In the genomic region with DNA sequence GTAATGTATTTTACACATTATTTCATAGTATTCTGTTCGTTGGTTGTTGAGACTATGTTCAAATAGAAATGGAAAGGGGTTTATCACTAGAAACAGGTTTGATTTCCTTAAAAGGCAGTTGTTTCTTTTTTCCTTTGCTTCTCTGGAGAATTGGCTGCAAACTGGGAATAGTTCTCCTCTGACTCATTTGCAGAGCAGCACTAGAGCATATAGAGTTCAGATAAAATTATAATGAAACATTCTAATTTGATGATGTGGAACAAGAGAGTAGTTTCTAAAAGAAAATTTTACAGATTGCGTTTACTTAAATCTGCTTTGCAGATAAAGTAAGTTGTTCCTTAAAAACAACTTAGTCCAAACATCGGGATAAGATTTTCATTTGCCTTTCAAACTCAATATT, we compare ENCODE assay signal across 10 cellular contexts. TPM values are rescaled to one million over a fixed set of nuclear protein-coding genes. Genes with fewer than 3 reads are reported as not detected.
DNase-seq lines count a peak whose midpoint lies in the region; ATAC-seq and TF ChIP-seq lines count a peak whose summit lies in the region.
"Had no signal": no experiment of that assay in that cellular context is flagged by ENCODE, and none has a peak within 500 bp of the region (broad histone marks: within the 10 kb centered on the region; RNA-seq: fewer than 3 reads in every experiment).

No MANE protein-coding gene starts in this region.

- H3K36me3 ChIP-seq in PC-3 (ENCODE audit: low read depth, low read length): no peaks in the 10 kb centered on the region

- peaks cover 9 to 22% of the 10 kb centered on the region in 2 donors for H3K27me3 Mint-ChIP-seq in T-cell
- no peaks in the 10 kb centered on the region for H3K27me3 Mint-ChIP-seq in glutamatergic neuron (ENCODE audit: unreplicated experiment)

- TF ChIP-seq CTCF in AG09319 (IDR thresholded peaks at IDR 0.05; ENCODE audit: low read depth, low read length) (no peak), PC-3 (conservative IDR thresholded peaks at IDR 0.05; ENCODE audit: low read depth, low read length) (no peak), omental fat pad (IDR thresholded peaks at IDR 0.05) (no peak), glutamatergic neuron (IDR thresholded peaks at IDR 0.05; ENCODE audit: partially characterized antibody, unreplicated experiment) (no peak)

- H3F3A ChIP-seq in PC-3 (ENCODE audit: low read length, unreplicated experiment): no peaks in the 10 kb centered on the region

- no TSS peak for BruUV-seq in PC-3 (replicated peaks; lab: Mats Ljungman, UMichigan)

- peaks cover 19% of the 10 kb centered on the region for H3K4me1 ChIP-seq in PC-3 (ENCODE audit: insufficient read depth, low read length)

- POLR2A ChIA-PET in PC-3 (lab: Charles Lee; ENCODE audit: unreplicated experiment): no interaction called here
- POLR2A ChIA-PET in T-cell (lab: Charles Lee): no interaction called here

- no peak overlapping the region for H3K27ac ChIP-seq in PC-3 (ENCODE audit: low read length)

- intact Hi-C loops in PC-3 (cut with micrococcal nuclease): no loop called here

- no peak overlapping the region for H2AFZ ChIP-seq in PC-3 (ENCODE audit: low read length)

- ATAC-seq in PC-3 (peak; percentile 86), omental fat pad (ENCODE audit: low FRiP score) (peak; percentile 82), T-cell (replicated peaks in 1 of 4) (no peak), HG02763 (IDR thresholded peaks at IDR 0.05; ENCODE audit: unreplicated experiment) (no peak), HG03521 (IDR thresholded peaks at IDR 0.05; ENCODE audit: unreplicated experiment) (no peak)

- no peak overlapping the region for H3K4me3 Mint-ChIP-seq in T-cell
- no peak overlapping the region for H3K4me3 Mint-ChIP-seq in glutamatergic neuron (ENCODE audit: unreplicated experiment)
- H3K4me3 Mint-ChIP-seq: activated CD4-positive, alpha-beta T cell treated with anti-CD3 and anti-CD28 coated beads, Interleukin-2, amount 10 ng/mL, durations not matched to agents 24 days and 14 days; memory B cell had no signal

- no peaks in the 10 kb centered on the region for H3K79me2 ChIP-seq in PC-3 (ENCODE audit: low read length)

- H3K4me1 Mint-ChIP-seq in T-cell: no peaks in the 10 kb centered on the region
- H3K4me1 Mint-ChIP-seq in glutamatergic neuron (ENCODE audit: low read depth, unreplicated experiment): no peaks in the 10 kb centered on the region
- H3K4me1 Mint-ChIP-seq: activated CD4-positive, alpha-beta T cell treated with anti-CD3 and anti-CD28 coated beads, Interleukin-2, amount 10 ng/mL, durations not matched to agents 24 days and 14 days; memory B cell had no signal

- no peaks in the 10 kb centered on the region for H3K9me3 ChIP-seq in PC-3 (ENCODE audit: low read length)

- no peaks in the 10 kb centered on the region for H4K20me1 ChIP-seq in PC-3 (ENCODE audit: low read length)

- H3K27me3 ChIP-seq in PC-3 (ENCODE audit: low read length): no peaks in the 10 kb centered on the region

- H3K4me3 ChIP-seq in PC-3 (ENCODE audit: low read length): peak overlapping the region; percentile 24; the same call in 1 of the 2 replicates

- H3K9ac ChIP-seq in PC-3 (ENCODE audit: low read length): no peak overlapping the region

- H3K9me2 ChIP-seq in PC-3 (replicated peaks; ENCODE audit: low read length): no peaks in the 10 kb centered on the region

- DNase-seq in AG09319 (ENCODE audit: extremely low read depth, low read depth) (peak; percentile 68), PC-3 (peak; percentile 77), fibroblast of gingiva (ENCODE audit: low read depth) (peak; percentile 68), omental fat pad (ENCODE audit: low spot score) (no peak), T-cell (no peak), glutamatergic neuron (no peak)
- DNase-seq: activated CD4-positive, alpha-beta T cell treated with anti-CD3 and anti-CD28 coated beads, Interleukin-2, amount 10 ng/mL, durations not matched to agents 24 days and 14 days had no signal

- H3K4me2 ChIP-seq in PC-3 (ENCODE audit: low read length): peak overlapping the region; percentile 71

- H3K27ac Mint-ChIP-seq in T-cell (no peak overlapping the region), glutamatergic neuron (ENCODE audit: unreplicated experiment) (no peak overlapping the region)
- H3K27ac Mint-ChIP-seq: activated CD4-positive, alpha-beta T cell treated with anti-CD3 and anti-CD28 coated beads, Interleukin-2, amount 10 ng/mL, durations not matched to agents 24 days and 14 days; memory B cell had no signal

- no peaks in the 10 kb centered on the region for H3K36me3 Mint-ChIP-seq in T-cell
- H3K36me3 Mint-ChIP-seq in glutamatergic neuron (ENCODE audit: unreplicated experiment): no peaks in the 10 kb centered on the region
- H3K36me3 Mint-ChIP-seq: memory B cell had no signal

- H3K9me3 Mint-ChIP-seq in T-cell (no peaks in the 10 kb centered on the region), glutamatergic neuron (ENCODE audit: unreplicated experiment) (no peaks in the 10 kb centered on the region)
- H3K9me3 Mint-ChIP-seq: activated CD4-positive, alpha-beta T cell treated with anti-CD3 and anti-CD28 coated beads, Interleukin-2, amount 10 ng/mL, durations not matched to agents 24 days and 14 days; memory B cell had no signal

- CTCF ChIA-PET in PC-3 (lab: Charles Lee): no interaction called here
- CTCF ChIA-PET in T-cell (lab: Charles Lee): interaction anchor here in 1 of 2 donors (0.5 kb wide), 1 partner anchor 146 kb away, joined by 3 read pairs; no protein-coding TSS in a partner anchor

RNA-seq across cellular contexts. Expression of gene SYNPO2, which starts 29.7 kb away (rescaled TPM):
- total RNA-seq in PC-3 (2014; rRNA removed) (0.04 and 0.06 TPM in 2 replicates), omental fat pad (10 to 100 TPM; 23.3 to 72.0 (median 41.3) TPM), T-cell (1 to 10 TPM in 3 of 5 donors, under 1 TPM in 2; 0.21 to 1.6 (median 1.2) TPM), glutamatergic neuron (ENCODE audit: unreplicated experiment) (2.9 TPM)

Comparison
In these comparisons a context has a peak if more than half of its experiments do, and no peak if none do; other contexts are left out.
1. DNase-seq: peak in AG09319 (single experiment), PC-3 (single experiment) and fibroblast of gingiva (single experiment); none in omental fat pad (single experiment), T-cell (0 of 34) and glutamatergic neuron (single experiment).
2. ATAC-seq: peak in PC-3 (single experiment) and omental fat pad (single experiment); none in T-cell (0 of 4), HG02763 (single experiment) and HG03521 (single experiment).